ENCODE assay signal across 15 cellular contexts in genomic region chr1:74963120-74963519, GRCh38.
"Had no signal": no experiment of that assay in that cellular context is flagged by ENCODE, and none has a peak within 500 bp of the region (broad histone marks: within the 10 kb centered on the region; RNA-seq: fewer than 3 reads in every experiment).

No MANE protein-coding gene starts in this region.

- H3K27me3 ChIP-seq: esophagus squamous epithelium, gastroesophageal sphincter, pancreas had no signal

- H3K27ac ChIP-seq: esophagus squamous epithelium, gastroesophageal sphincter, left ventricle myocardium inferior, lower lobe of right lung, pancreas had no signal

- ATAC-seq: gastroesophageal sphincter, lower lobe of right lung, pancreas, right cardiac atrium had no signal

- H3K4me1 ChIP-seq: esophagus squamous epithelium, gastroesophageal sphincter, lower lobe of right lung, pancreas had no signal

- DNase-seq: dermis blood vessel endothelial cell; esophagus squamous epithelium; foreskin fibroblast; glutamatergic neuron; islet precursor cell; left ventricle myocardium inferior; lower lobe of right lung; occipital lobe; pancreas; right cardiac atrium; small intestine; stimulated activated CD4-positive, alpha-beta T cell treated with anti-CD3 and anti-CD28 coated beads, Interleukin-12 subunit alpha, Interleukin-12 subunit beta, amount 100 ng/mL, for 4 hours; stimulated activated naive CD4-positive, alpha-beta T cell treated with Interleukin-2 at 50 U/mL for 16 hours; trophoblast cell had no signal

- H3K4me3 ChIP-seq: esophagus squamous epithelium, gastroesophageal sphincter, left ventricle myocardium inferior, lower lobe of right lung, pancreas had no signal

- H3K9me3 ChIP-seq: esophagus squamous epithelium, gastroesophageal sphincter, left ventricle myocardium inferior, lower lobe of right lung, pancreas had no signal

- H3K36me3 ChIP-seq: esophagus squamous epithelium, gastroesophageal sphincter, left ventricle myocardium inferior, lower lobe of right lung, pancreas had no signal
